Comparison of ENCODE assay signal across 8 cellular contexts in the genomic region with DNA sequence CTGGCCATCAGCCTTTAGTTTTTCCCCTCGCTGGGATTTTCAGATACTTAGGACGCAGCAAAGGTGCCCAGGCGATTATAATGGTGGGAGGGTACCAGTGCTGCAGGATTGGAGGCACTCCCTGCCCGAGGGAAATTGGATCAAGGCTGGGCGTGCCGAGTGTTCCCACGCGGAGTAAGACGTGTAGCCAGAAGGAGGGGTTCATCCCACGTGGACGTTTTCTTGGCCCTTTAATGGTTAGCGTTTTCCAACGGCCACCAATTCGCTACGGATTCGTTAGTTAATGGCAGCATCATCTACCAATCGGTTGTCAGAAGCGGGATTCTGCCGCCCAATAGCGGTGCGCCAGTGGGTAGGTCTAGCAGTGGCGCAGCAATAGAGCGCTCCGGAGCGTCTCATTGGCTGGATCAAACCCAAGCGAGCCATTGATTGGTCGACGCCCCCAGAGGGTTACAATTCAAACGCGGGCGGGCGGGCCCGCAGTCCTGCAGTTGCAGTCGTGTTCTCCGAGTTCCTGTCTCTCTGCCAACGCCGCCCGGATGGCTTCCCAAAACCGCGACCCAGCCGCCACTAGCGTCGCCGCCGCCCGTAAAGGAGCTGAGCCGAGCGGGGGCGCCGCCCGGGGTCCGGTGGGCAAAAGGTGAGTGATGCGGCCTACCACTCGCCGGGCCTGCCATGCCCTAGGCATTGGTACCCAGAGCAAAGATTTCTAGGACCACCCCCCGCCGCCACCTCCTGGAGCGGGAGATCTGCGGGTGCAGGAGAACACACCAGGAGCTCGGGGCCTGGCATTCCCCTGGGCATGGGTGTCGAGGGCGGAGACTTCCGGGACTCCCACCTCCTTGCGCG. TPM values are rescaled to one million over a fixed set of nuclear protein-coding genes. Genes with fewer than 3 reads are reported as not detected.
DNase-seq lines count a peak whose midpoint lies in the region; ATAC-seq, FAIRE-seq and TF ChIP-seq lines count a peak whose summit lies in the region.

TSS of gene UBE2C (plus strand) at position 488 of the 849 bp plus-strand sequence. CDS start at position 540, 52 bp downstream.

- peaks cover 8 to 11% of the 10 kb centered on the region in 2 donors for H3K4me1 ChIP-seq in adrenal gland (replicated peaks in 1 of 2)
- H3K4me1 ChIP-seq in heart right ventricle, result peaks cover 0 to 19% (median 14%) of the 10 kb centered on the region in 9 donors
- H3K4me1 ChIP-seq in upper lobe of right lung, result peaks cover 7% of the 10 kb centered on the region

- no peak for TF ChIP-seq CTCF in adrenal gland (IDR thresholded peaks at IDR 0.05)
- peak in 1 of 9 donors; percentile 16 for TF ChIP-seq CTCF in heart right ventricle (IDR thresholded peaks at IDR 0.05)
- no peak for TF ChIP-seq CTCF in upper lobe of right lung (IDR thresholded peaks at IDR 0.05)

- H3K9me3 ChIP-seq in adrenal gland (replicated peaks in 1 of 3) (no peaks in the 10 kb centered on the region), heart right ventricle (no peaks in the 10 kb centered on the region), upper lobe of right lung (no peaks in the 10 kb centered on the region)

- H3K4me3 ChIP-seq in adrenal gland (peak within 1 kb of the TSS in 2 of 4 donors; percentile 12 to 57), heart right ventricle (peak within 1 kb of the TSS; percentile 33 to 75 (median 60)), upper lobe of right lung (peak within 1 kb of the TSS; percentile 53)

- WGBS in adrenal gland, 4 donors, result 1 to 3% (median 2%) methylated on average over 31 to 65 of the region's 65 CpGs
- 0 to 1% methylated on average over 65 of the region's 65 CpGs for WGBS in heart right ventricle, 2 donors

- TF ChIP-seq POLR2A in GM12891 (IDR thresholded peaks at IDR 0.05; ENCODE audit: low read depth, low read length), result peak; percentile 66; the same call in 1 of the 2 replicates
- TF ChIP-seq POLR2A in adrenal gland (IDR thresholded peaks at IDR 0.05), result peak in 1 of 2 donors; percentile 29

- H3K36me3 ChIP-seq in adrenal gland (replicated peaks in 1 of 2) (peaks cover 0 to 43% of the 10 kb centered on the region in 2 donors), heart right ventricle (peaks cover 0 to 50% (median 35%) of the 10 kb centered on the region in 9 donors), upper lobe of right lung (peaks cover 43% of the 10 kb centered on the region)

- no peaks in the 10 kb centered on the region for H3K27me3 ChIP-seq in adrenal gland
- no peaks in the 10 kb centered on the region for H3K27me3 ChIP-seq in heart right ventricle
- no peaks in the 10 kb centered on the region for H3K27me3 ChIP-seq in upper lobe of right lung

- H3K27ac ChIP-seq in adrenal gland (peak within 1 kb of the TSS in 3 of 5 donors; percentile 41 to 62 (median 56)), heart right ventricle (peak within 1 kb of the TSS in 6 of 10 donors; percentile 33 to 61 (median 44)), upper lobe of right lung (no peak within 1 kb of the TSS)

- FAIRE-seq in GM12891 (lab: Jason Lieb, UNC), result peak; percentile 97

- peak; percentile 97 for DNase-seq in GM12891 (ENCODE audit: insufficient read length, low spot score)
- peak; percentile 97 for DNase-seq in NCI-H1436 treated with DMSO at 0.1 percent for 48 hours (lab: John Stamatoyannopoulos, UW)
- peak; percentile 82 to 98 (median 91) for DNase-seq in T-helper 1 cell
- DNase-seq in adrenal gland, result peak; percentile 98 to 100 (median 99)
- peak; percentile 93 to 99 for DNase-seq in heart right ventricle
- peak; percentile 95 to 100 (median 98) for DNase-seq in posterior cingulate gyrus
- peak; percentile 95 for DNase-seq in upper lobe of right lung

- intact Hi-C loops in adrenal gland (cut with DNase I) (no loop called here), heart right ventricle (cut with DNase I) (no loop called here), posterior cingulate gyrus (cut with DNase I) (loop anchor here (2.0 kb wide), 1 partner anchor 78 kb away; the partner anchor contains the start of genes CTSA and NEURL2), upper lobe of right lung (cut with DNase I) (no loop called here)

- ATAC-seq in HG02840 (IDR thresholded peaks at IDR 0.05; ENCODE audit: low FRiP score, unreplicated experiment) (peak; percentile 96), heart right ventricle (peak; percentile 98 to 99 (median 99)), upper lobe of right lung (peak; percentile 99)

TF ChIP-seq in GM12891, 5 proteins besides CTCF, POLR2A, EP300 and RAD21:
- TF ChIP-seq POLR2AphosphoS5 (IDR thresholded peaks at IDR 0.05; ENCODE audit: low read depth, low read length) (0 out of 2 replicates have a peak, but pooled peaks have one; percentile 43), POU2F2 (IDR thresholded peaks at IDR 0.05; ENCODE audit: low read depth, low read length) (peak; percentile 61; the same call in 1 of the 2 replicates), PAX5 (IDR thresholded peaks at IDR 0.05; ENCODE audit: insufficient read depth, low read length, severe bottlenecking) (no peak)

RNA-seq across cellular contexts. Expression of gene UBE2C, which starts in this region (rescaled TPM):
- polyA plus RNA-seq in GM12891 (2012; ENCODE audit: low read depth, missing spikeins), result 104 TPM
- 1 to 10 TPM in 7 of 8 donors, under 1 TPM in 1; 0.79 to 3.6 (median 2.2) TPM for total RNA-seq in adrenal gland
- polyA plus RNA-seq in adrenal gland, result 1 to 10 TPM; 3.8 to 4.9 (median 4.7) TPM
- total RNA-seq in heart right ventricle, result 1 to 10 TPM in 6 of 10 donors, under 1 TPM in 2, not detected in 2; 0.40 to 8.6 (median 1.3) TPM
- under 1 TPM; 0.37 to 0.54 TPM for polyA plus RNA-seq in heart right ventricle
- total RNA-seq in upper lobe of right lung, result 1.4 TPM
